8 cellular contexts compared by ENCODE assay signal in the genomic region with DNA sequence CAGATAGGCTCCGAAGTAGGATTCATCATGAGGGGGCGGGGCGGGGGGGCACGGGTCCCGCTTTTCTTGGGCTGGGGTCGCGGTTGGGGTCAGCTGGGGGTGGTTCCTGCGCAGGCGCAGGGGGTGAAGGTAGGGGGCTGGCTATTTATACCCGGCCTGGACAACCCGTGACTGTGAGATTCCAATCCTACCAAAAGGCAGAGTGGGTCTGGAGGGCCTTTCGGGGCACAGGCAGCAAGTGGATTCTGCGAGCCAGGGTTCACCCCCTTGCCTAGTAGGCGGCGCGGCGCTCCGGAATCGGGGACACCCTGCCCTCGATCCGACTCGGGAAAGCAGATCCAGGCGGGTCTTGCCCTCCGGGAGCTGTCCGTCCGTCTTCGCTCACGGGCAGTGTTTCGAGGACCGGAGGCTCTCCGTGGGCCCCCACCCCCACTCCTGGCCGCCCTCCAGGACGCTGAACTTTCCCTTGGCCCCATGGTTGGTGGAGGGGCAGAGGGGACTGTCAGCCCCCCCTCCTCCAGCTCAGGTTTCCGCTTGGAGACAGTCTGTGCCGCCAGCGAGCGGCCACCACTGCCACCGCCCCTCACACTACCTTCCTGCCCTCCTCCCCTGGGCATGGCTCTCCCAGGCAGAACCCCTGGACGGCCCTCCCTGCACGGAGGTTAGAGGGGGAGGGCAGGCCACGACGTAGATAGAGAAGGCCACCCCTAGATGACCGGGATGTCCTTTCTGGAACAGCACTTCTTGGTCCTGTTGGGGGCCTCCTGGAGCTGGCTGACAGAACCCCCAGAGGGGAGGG. TPM values are rescaled to one million over a fixed set of nuclear protein-coding genes. Genes with fewer than 3 reads are reported as not detected.
DNase-seq lines count a peak whose midpoint lies in the region; ATAC-seq and TF ChIP-seq lines count a peak whose summit lies in the region.

No MANE protein-coding gene starts in this region.

- in situ Hi-C loops in mammary epithelial cell (cut with MboI; ENCODE audit: low sequenced_read_pairs in 2 of 2), result no loop called here

- no TSS peak for BruUV-seq in mammary epithelial cell (replicated peaks; lab: Mats Ljungman, UMichigan)

- H3K4me3 Mint-ChIP-seq in activated naive CD4-positive, alpha-beta T cell treated with anti-CD3 and anti-CD28 coated beads, Interleukin-2, amount 10 ng/mL, durations not matched to agents 7 days and 5 days, result peak overlapping the region; percentile 71

- peak overlapping the region; percentile 93 for H2AFZ ChIP-seq in mammary epithelial cell (ENCODE audit: low read depth, low read length)

- H3K27ac ChIP-seq in mammary epithelial cell (ENCODE audit: insufficient read depth, low read depth, low read length), result no peak overlapping the region
- H3K27ac ChIP-seq in right lobe of liver, result peak overlapping the region in 1 of 3 donors; percentile 73
- no peak overlapping the region for H3K27ac ChIP-seq in urinary bladder (ENCODE audit: low read depth)

- peak overlapping the region; percentile 94 for H3K4me2 ChIP-seq in mammary epithelial cell (ENCODE audit: insufficient read depth, low read depth, low read length)

- 33% methylated on average over 3 of the region's 43 CpGs for WGBS in mammary epithelial cell (ENCODE audit: low coverage, missing lambda C conversion rate)
- 3% methylated on average over 14 of the region's 43 CpGs for WGBS in right lobe of liver (ENCODE audit: insufficient coverage, low coverage, low lambda C conversion rate, missing lambda C conversion rate)
- WGBS in urinary bladder, result 2% methylated on average over 43 of the region's 43 CpGs

- DNase-seq in activated naive CD4-positive, alpha-beta T cell treated with anti-CD3 and anti-CD28 coated beads, Interleukin-2, amount 10 ng/mL, durations not matched to agents 7 days and 5 days, result no peak
- DNase-seq in activated naive CD4-positive, alpha-beta T cell treated with anti-CD3 and anti-CD28 coated beads, Interleukin-2, amount 50 U/mL, for 72 hours (ENCODE audit: low spot score in 2 of 2), result no peak
- DNase-seq in mammary epithelial cell, result no peak
- DNase-seq in right lobe of liver, result peak in 2 of 3 donors; percentile 48 to 57
- no peak for DNase-seq in activated naive CD4-positive, alpha-beta T cell (lab: John Stamatoyannopoulos, UW)

- H3K36me3 ChIP-seq in mammary epithelial cell (ENCODE audit: insufficient read depth, low read length) (no peaks in the 10 kb centered on the region), right lobe of liver (no peaks in the 10 kb centered on the region), urinary bladder (ENCODE audit: insufficient read depth) (no peaks in the 10 kb centered on the region)

- H3K36me3 Mint-ChIP-seq in activated naive CD4-positive, alpha-beta T cell treated with anti-CD3 and anti-CD28 coated beads, Interleukin-2, amount 10 ng/mL, durations not matched to agents 7 days and 5 days, result no peaks in the 10 kb centered on the region
- H3K36me3 Mint-ChIP-seq in activated naive CD4-positive, alpha-beta T cell treated with anti-CD3 and anti-CD28 coated beads, Interleukin-2, amount 50 U/mL, for 72 hours, result no peaks in the 10 kb centered on the region

- no peaks in the 10 kb centered on the region for H3K9me3 Mint-ChIP-seq in activated naive CD4-positive, alpha-beta T cell treated with anti-CD3 and anti-CD28 coated beads, Interleukin-2, amount 10 ng/mL, durations not matched to agents 7 days and 5 days
- no peaks in the 10 kb centered on the region for H3K9me3 Mint-ChIP-seq in activated naive CD4-positive, alpha-beta T cell treated with anti-CD3 and anti-CD28 coated beads, Interleukin-2, amount 50 U/mL, for 72 hours

- H3K9ac ChIP-seq in mammary epithelial cell (ENCODE audit: insufficient read depth, low read length), result no peak overlapping the region

- no peaks in the 10 kb centered on the region for H3K79me2 ChIP-seq in mammary epithelial cell (ENCODE audit: insufficient read depth, low read length)

- CTCF ChIA-PET in activated naive CD4-positive, alpha-beta T cell treated with anti-CD3 and anti-CD28 coated beads, Interleukin-2, amount 10 ng/mL, durations not matched to agents 7 days and 5 days (lab: Charles Lee), result interaction anchor here (0.6 to 10.4 kb wide), 5 partner anchors 10 to 279 kb away, joined by 3 to 78 read pairs (median 4); a partner anchor contains a TSS
- CTCF ChIA-PET in mammary epithelial cell (lab: Charles Lee; ENCODE audit: low non-redundant PET), result no interaction called here

- no peak overlapping the region for H3K27ac Mint-ChIP-seq in activated naive CD4-positive, alpha-beta T cell treated with anti-CD3 and anti-CD28 coated beads, Interleukin-2, amount 10 ng/mL, durations not matched to agents 7 days and 5 days
- no peak overlapping the region for H3K27ac Mint-ChIP-seq in activated naive CD4-positive, alpha-beta T cell treated with anti-CD3 and anti-CD28 coated beads, Interleukin-2, amount 50 U/mL, for 72 hours

- peaks cover 28% of the 10 kb centered on the region for H3K4me1 Mint-ChIP-seq in activated naive CD4-positive, alpha-beta T cell treated with anti-CD3 and anti-CD28 coated beads, Interleukin-2, amount 10 ng/mL, durations not matched to agents 7 days and 5 days

- ATAC-seq in activated naive CD4-positive, alpha-beta T cell treated with anti-CD3 and anti-CD28 coated beads, Interleukin-2, amount 50 U/mL, for 72 hours, result no peak
- ATAC-seq in right lobe of liver (no peak), GM18511 (IDR thresholded peaks at IDR 0.05; ENCODE audit: unreplicated experiment) (no peak), HG02870 (IDR thresholded peaks at IDR 0.05; ENCODE audit: unreplicated experiment) (no peak)

- H3K27me3 ChIP-seq in mammary epithelial cell (ENCODE audit: insufficient read depth, low read length) (no peaks in the 10 kb centered on the region), right lobe of liver (no peaks in the 10 kb centered on the region)

- H3K4me3 ChIP-seq in mammary epithelial cell (replicated peaks in 1 of 3; ENCODE audit: insufficient read depth in 1 of 3, low read depth in 2 of 3, low read length in 3 of 3), result peak overlapping the region; percentile 40 to 55 (median 48)
- peak overlapping the region; percentile 22 to 61 (median 53) for H3K4me3 ChIP-seq in right lobe of liver
- peak overlapping the region; percentile 45 for H3K4me3 ChIP-seq in urinary bladder (ENCODE audit: low read depth, low read length)

- H3K9me3 ChIP-seq in mammary epithelial cell (replicated peaks; ENCODE audit: insufficient read depth, low read length) (no peaks in the 10 kb centered on the region), right lobe of liver (no peaks in the 10 kb centered on the region)

- no peak for TF ChIP-seq POLR2A in right lobe of liver (IDR thresholded peaks at IDR 0.05)

- intact Hi-C loops in mammary epithelial cell (cut with micrococcal nuclease), result loop anchor here (1.0 to 2.0 kb wide), 2 partner anchors 25 to 194 kb away; a partner anchor contains a TSS
- intact Hi-C loops in right lobe of liver (cut with DNase I), result no loop called here

- H3K27me3 Mint-ChIP-seq in activated naive CD4-positive, alpha-beta T cell treated with anti-CD3 and anti-CD28 coated beads, Interleukin-2, amount 10 ng/mL, durations not matched to agents 7 days and 5 days, result peaks cover 74% of the 10 kb centered on the region

- TF ChIP-seq CTCF in mammary epithelial cell (conservative IDR thresholded peaks at IDR 0.05 in 1 of 2, IDR thresholded peaks at IDR 0.05 in 1 of 2; ENCODE audit: extremely low read depth in 1 of 2, insufficient read depth in 1 of 2, low read depth in 1 of 2, low read length in 2 of 2), result no peak
- TF ChIP-seq CTCF in right lobe of liver (IDR thresholded peaks at IDR 0.05), result no peak

- H4K20me1 ChIP-seq in mammary epithelial cell (ENCODE audit: insufficient read depth, low read length), result no peaks in the 10 kb centered on the region

- H3K4me1 ChIP-seq in mammary epithelial cell (ENCODE audit: insufficient read depth, low read length) (peaks cover 22% of the 10 kb centered on the region), right lobe of liver (peaks cover 0 to 20% (median 2%) of the 10 kb centered on the region in 4 donors), urinary bladder (ENCODE audit: insufficient read depth) (no peaks in the 10 kb centered on the region)

- dilution Hi-C loops in mammary epithelial cell (cut with HindIII; ENCODE audit: low sequenced_read_pairs), result no loop called here

RNA-seq across cellular contexts. Expression of a gene that starts 0.6 kb away (rescaled TPM):
- total RNA-seq in activated naive CD4-positive, alpha-beta T cell treated with anti-CD3 and anti-CD28 coated beads, Interleukin-2, amount 50 U/mL, for 72 hours, result under 1 TPM in 1 of 2 donors, not detected in 1; 0.51 TPM
- total RNA-seq in mammary epithelial cell (under 1 TPM in 1 of 2 donors, not detected in 1; 0.12 TPM), right lobe of liver (1 to 10 TPM in 4 of 6 experiments, under 1 TPM in 2; 0.66 to 2.1 (median 1.4) TPM), urinary bladder (11.6 TPM)
- polyA plus RNA-seq in mammary epithelial cell (0.02 TPM), urinary bladder (66.1 TPM)
- 1.9 TPM for polyA minus RNA-seq in mammary epithelial cell

RNA-seq across cellular contexts. Expression of a gene that starts 12.3 kb away (rescaled TPM):
- 1 to 10 TPM in 1 of 2 donors, under 1 TPM in 1; 0.18 to 1.7 TPM for total RNA-seq in activated naive CD4-positive, alpha-beta T cell treated with anti-CD3 and anti-CD28 coated beads, Interleukin-2, amount 50 U/mL, for 72 hours
- under 1 TPM; 0.17 to 0.42 TPM for total RNA-seq in mammary epithelial cell
- polyA plus RNA-seq in mammary epithelial cell, result 0.10 TPM
- not detected for polyA minus RNA-seq in mammary epithelial cell
- 1 to 10 TPM in 2 of 6 experiments, under 1 TPM in 4; 0.27 to 1.7 (median 0.90) TPM for total RNA-seq in right lobe of liver
- 0.37 TPM for total RNA-seq in urinary bladder
- 1.8 TPM for polyA plus RNA-seq in urinary bladder

RNA-seq across cellular contexts. Expression of a gene that starts 19.9 kb away (rescaled TPM):
- total RNA-seq in activated naive CD4-positive, alpha-beta T cell treated with anti-CD3 and anti-CD28 coated beads, Interleukin-2, amount 50 U/mL, for 72 hours, result 1 to 10 TPM in 1 of 2 donors, under 1 TPM in 1; 0.55 to 1.5 TPM
- total RNA-seq in mammary epithelial cell (10 to 100 TPM in 1 of 2 donors, 1 to 10 TPM in 1; 5.0 to 57.8 TPM), right lobe of liver (100 to 1,000 TPM in 1 of 6 experiments, 10 to 100 TPM in 4, 1 to 10 TPM in 1; 9.6 to 114 (median 23.3) TPM), urinary bladder (24.2 TPM)
- polyA plus RNA-seq in mammary epithelial cell (10.4 TPM), urinary bladder (34.4 TPM)
- 3.2 TPM for polyA minus RNA-seq in mammary epithelial cell

RNA-seq across cellular contexts. Expression of a gene that starts 25.3 kb away (rescaled TPM):
- 100 to 1,000 TPM; 493 to 836 TPM for total RNA-seq in activated naive CD4-positive, alpha-beta T cell treated with anti-CD3 and anti-CD28 coated beads, Interleukin-2, amount 50 U/mL, for 72 hours
- 1,000 to 10,000 TPM in 1 of 2 donors, 100 to 1,000 TPM in 1; 597 to 1,021 TPM for total RNA-seq in mammary epithelial cell
- 1,130 TPM for polyA plus RNA-seq in mammary epithelial cell
- 1,457 TPM for polyA minus RNA-seq in mammary epithelial cell
- 100 to 1,000 TPM; 222 to 299 (median 238) TPM for total RNA-seq in right lobe of liver
- total RNA-seq in urinary bladder, result 123 TPM
- 348 TPM for polyA plus RNA-seq in urinary bladder

RNA-seq across cellular contexts. Expression of a gene that starts 30.1 kb away (rescaled TPM):
- total RNA-seq in activated naive CD4-positive, alpha-beta T cell treated with anti-CD3 and anti-CD28 coated beads, Interleukin-2, amount 50 U/mL, for 72 hours, result 10 to 100 TPM; 45.6 to 62.3 TPM
- total RNA-seq in mammary epithelial cell, result 10 to 100 TPM; 18.8 to 52.0 TPM
- polyA plus RNA-seq in mammary epithelial cell, result 39.3 TPM
- polyA minus RNA-seq in mammary epithelial cell, result 46.8 TPM
- total RNA-seq in right lobe of liver, result 10 to 100 TPM; 14.2 to 29.6 (median 22.9) TPM
- 17.7 TPM for total RNA-seq in urinary bladder
- polyA plus RNA-seq in urinary bladder, result 39.2 TPM

Comparison
In these comparisons a context has a peak if more than half of its experiments do, and no peak if none do; other contexts are left out.
1. DNase-seq: peak in right lobe of liver (2 of 3); none in activated naive CD4-positive, alpha-beta T cell treated with anti-CD3 and anti-CD28 coated beads, Interleukin-2, amount 10 ng/mL, durations not matched to agents 7 days and 5 days (single experiment), activated naive CD4-positive, alpha-beta T cell treated with anti-CD3 and anti-CD28 coated beads, Interleukin-2, amount 50 U/mL, for 72 hours (0 of 2), mammary epithelial cell (single experiment) and activated naive CD4-positive, alpha-beta T cell (0 of 4).
2. Peak in every context shown above with its lines, with median percentiles within 50 percentile points of each other: H3K4me3 ChIP-seq.